Comparison of ENCODE assay signal across 9 cellular contexts in the genomic region with DNA sequence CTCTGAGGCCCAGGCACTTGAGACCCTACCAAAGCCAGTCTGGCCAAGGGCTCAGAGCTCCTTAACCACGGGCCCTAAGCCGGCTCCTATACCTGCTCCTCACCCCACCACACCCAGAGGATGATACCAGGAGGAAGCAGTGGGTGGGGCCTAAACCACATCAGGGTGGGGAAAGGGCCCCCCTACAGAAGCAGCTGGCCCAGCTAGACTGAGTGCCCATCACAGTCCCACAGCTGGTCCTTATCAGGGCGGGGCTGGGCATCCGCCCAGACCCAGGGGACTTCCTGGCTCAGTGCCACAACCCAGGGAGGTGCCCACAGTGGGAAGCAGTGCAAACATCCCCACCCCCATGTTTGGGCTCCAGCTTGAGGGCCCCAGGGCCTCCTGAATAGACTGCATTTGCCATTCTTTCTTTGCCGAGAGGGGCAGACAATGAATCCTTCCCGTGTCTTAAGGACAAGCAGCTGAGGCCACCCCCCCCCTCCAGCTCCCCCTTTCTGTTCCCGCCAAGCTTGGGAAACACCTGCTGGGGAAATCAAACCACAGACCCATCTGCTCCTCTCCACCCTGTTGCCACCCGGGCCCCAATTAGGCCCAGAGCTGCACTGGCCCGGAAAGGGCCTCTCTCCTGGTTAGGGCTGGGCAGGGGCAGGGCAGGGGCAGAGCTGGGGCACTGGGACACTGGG. TPM values are rescaled to one million over a fixed set of nuclear protein-coding genes. Genes with fewer than 3 reads are reported as not detected.
DNase-seq lines count a peak whose midpoint lies in the region; ATAC-seq, FAIRE-seq and TF ChIP-seq lines count a peak whose summit lies in the region.
"Had no signal": no experiment of that assay in that cellular context is flagged by ENCODE, and none has a peak within 500 bp of the region (broad histone marks: within the 10 kb centered on the region; RNA-seq: fewer than 3 reads in every experiment).

No MANE protein-coding gene starts in this region.

- H3K4me3 ChIP-seq in MM.1S (ENCODE audit: low read length), result peak overlapping the region; percentile 95
- H3K4me3 ChIP-seq in ovary, result no peak overlapping the region
- H3K4me3 ChIP-seq in pancreas, result no peak overlapping the region
- H3K4me3 ChIP-seq: SJSA1 had no signal

- 53 to 60% (median 55%) methylated on average over 9 of the region's 9 CpGs for WGBS in ovary, 3 donors
- 62 to 66% methylated on average over 9 of the region's 9 CpGs for WGBS in pancreas, 2 donors

- intact Hi-C loops in ovary (cut with DNase I), result no loop called here
- intact Hi-C loops in pancreas (cut with DNase I), result no loop called here

- H2AFZ ChIP-seq in MM.1S (ENCODE audit: low read length), result no peak overlapping the region

- peak overlapping the region; percentile 98 for H3K9ac ChIP-seq in MM.1S (ENCODE audit: low read length)

- no peaks in the 10 kb centered on the region for H3K27me3 ChIP-seq in MM.1S (replicated peaks; ENCODE audit: insufficient read depth, low read length)
- H3K27me3 ChIP-seq in ovary, result no peaks in the 10 kb centered on the region
- no peaks in the 10 kb centered on the region for H3K27me3 ChIP-seq in pancreas
- H3K27me3 ChIP-seq: SJSA1 had no signal

- no peak for TF ChIP-seq EP300 in ovary (IDR thresholded peaks at IDR 0.05)

- peaks cover 45% of the 10 kb centered on the region for H3K4me1 ChIP-seq in MM.1S (ENCODE audit: low read length)
- no peaks in the 10 kb centered on the region for H3K4me1 ChIP-seq in ovary (ENCODE audit: insufficient read depth)
- peaks cover 0 to 8% (median 0%) of the 10 kb centered on the region in 3 donors for H3K4me1 ChIP-seq in pancreas

- peak overlapping the region; percentile 95 for H3K27ac ChIP-seq in MM.1S (ENCODE audit: low read length)
- no peak overlapping the region for H3K27ac ChIP-seq in substantia nigra (ENCODE audit: low read depth, low read length, poor library complexity, severe bottlenecking)
- H3K27ac ChIP-seq in ovary, result no peak overlapping the region
- no peak overlapping the region for H3K27ac ChIP-seq in pancreas
- H3K27ac ChIP-seq: SJSA1 had no signal

- H3K9me3 ChIP-seq in MM.1S (replicated peaks; ENCODE audit: insufficient read depth, low read length), result no peaks in the 10 kb centered on the region
- H3K9me3 ChIP-seq in ovary, result no peaks in the 10 kb centered on the region
- H3K9me3 ChIP-seq in pancreas, result no peaks in the 10 kb centered on the region
- H3K9me3 ChIP-seq: SJSA1 had no signal

- peaks cover 80% of the 10 kb centered on the region for H3K79me2 ChIP-seq in MM.1S (ENCODE audit: low read length)

- no peaks in the 10 kb centered on the region for H4K20me1 ChIP-seq in MM.1S (ENCODE audit: insufficient read depth, low read length)

- no peak for TF ChIP-seq CTCF in MM.1S (IDR thresholded peaks at IDR 0.05; ENCODE audit: low read length)
- no peak for TF ChIP-seq CTCF in ovary (IDR thresholded peaks at IDR 0.05)
- no peak for TF ChIP-seq CTCF in pancreas (IDR thresholded peaks at IDR 0.05)

- H3K4me2 ChIP-seq in MM.1S (ENCODE audit: low read depth, low read length), result peak overlapping the region; percentile 74

- peaks cover 12% of the 10 kb centered on the region for H3K36me3 ChIP-seq in MM.1S (replicated peaks; ENCODE audit: insufficient read depth, low read length)
- H3K36me3 ChIP-seq in ovary, result no peaks in the 10 kb centered on the region
- no peaks in the 10 kb centered on the region for H3K36me3 ChIP-seq in pancreas

- peak; percentile 79 for DNase-seq in DMS153 (lab: John Stamatoyannopoulos, UW)
- DNase-seq in MM.1S, result peak; percentile 91
- peak; percentile 63 for DNase-seq in SW480 (ENCODE audit: low spot score)
- no peak for DNase-seq in left lobe of liver (ENCODE audit: low spot score)
- DNase-seq in substantia nigra (lab: John Stamatoyannopoulos, UW), result no peak
- DNase-seq in ovary, result no peak
- no peak for DNase-seq in pancreas

- H3F3A ChIP-seq in MM.1S (ENCODE audit: insufficient read depth, low read length), result peaks cover 56% of the 10 kb centered on the region

- ATAC-seq in left lobe of liver, result peak; percentile 35
- ATAC-seq in HG03469 (IDR thresholded peaks at IDR 0.05; ENCODE audit: unreplicated experiment), result no peak
- no peak for ATAC-seq in pancreas

- no peak for TF ChIP-seq POLR2A in ovary (IDR thresholded peaks at IDR 0.05)

- H3K9me2 ChIP-seq in MM.1S (replicated peaks; ENCODE audit: insufficient read depth, low read length), result no peaks in the 10 kb centered on the region

- FAIRE-seq in pancreas (lab: Jason Lieb, UNC), result no peak

RNA-seq across cellular contexts. Expression of a gene that starts 6.2 kb away (rescaled TPM):
- total RNA-seq in left lobe of liver, result 0.15 TPM
- 1 to 10 TPM in 1 of 7 donors, under 1 TPM in 4, not detected in 2; under 0.01 to 1.1 (median 0.23) TPM for total RNA-seq in ovary
- polyA plus RNA-seq in ovary, result under 1 TPM; 0.08 to 0.13 TPM
- under 1 TPM in 4 of 6 donors, not detected in 2; 0.14 to 0.40 (median 0.20) TPM for total RNA-seq in pancreas
- under 1 TPM; 0.04 to 0.05 TPM for polyA plus RNA-seq in pancreas

RNA-seq across cellular contexts. Expression of a gene that starts 34.4 kb away (rescaled TPM):
- total RNA-seq in left lobe of liver (19.7 TPM), ovary (100 to 1,000 TPM in 4 of 7 donors, 10 to 100 TPM in 3; 44.1 to 274 (median 143) TPM), pancreas (10 to 100 TPM; 16.6 to 54.0 (median 31.2) TPM)
- polyA plus RNA-seq in ovary (100 to 1,000 TPM in 1 of 2 donors, 10 to 100 TPM in 1; 37.9 to 257 TPM), pancreas (10 to 100 TPM; 40.1 to 51.9 TPM)

RNA-seq across cellular contexts. Expression of a gene that starts 40.9 kb away (rescaled TPM):
- total RNA-seq in left lobe of liver, result 16.7 TPM
- 100 to 1,000 TPM in 3 of 7 donors, 10 to 100 TPM in 4; 37.3 to 147 (median 98.7) TPM for total RNA-seq in ovary
- 10 to 100 TPM; 44.1 to 68.2 TPM for polyA plus RNA-seq in ovary
- total RNA-seq in pancreas, result 10 to 100 TPM; 17.9 to 37.4 (median 24.1) TPM
- polyA plus RNA-seq in pancreas, result 10 to 100 TPM; 24.7 to 32.4 TPM

Comparison
In these comparisons a context has a peak if more than half of its experiments do, and no peak if none do; other contexts are left out.
1. DNase-seq: peak in DMS153 (single experiment), MM.1S (single experiment) and SW480 (single experiment); none in left lobe of liver (single experiment), substantia nigra (0 of 49), ovary (0 of 5) and pancreas (0 of 6).